In the genomic region with DNA sequence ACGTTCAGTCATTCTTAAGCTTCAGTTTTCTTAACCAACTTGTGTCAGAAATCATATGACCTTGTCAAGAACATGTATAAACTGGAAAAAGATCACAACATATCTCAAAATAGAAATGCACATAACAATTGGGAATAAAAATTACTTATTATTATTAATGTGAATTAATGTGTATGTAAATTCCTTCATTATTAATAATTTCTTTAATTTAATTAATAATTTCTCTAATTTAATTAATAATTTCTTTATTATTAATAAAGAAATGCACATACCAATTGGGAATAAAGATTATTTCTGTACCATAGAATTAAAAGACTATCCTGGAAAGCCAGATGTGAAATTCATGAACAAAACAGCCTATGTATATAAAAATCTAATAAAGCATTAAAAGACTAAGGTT, we compare ENCODE assay signal across 23 cellular contexts.
A peak's percentile ranks its signal among the peaks of the same experiment; 100 is the strongest.
DNase-seq lines count a peak whose midpoint lies in the region; ATAC-seq, FAIRE-seq and TF ChIP-seq lines count a peak whose summit lies in the region.
"Had no signal": no experiment of that assay in that cellular context is flagged by ENCODE, and none has a peak within 500 bp of the region (broad histone marks: within the 10 kb centered on the region; RNA-seq: fewer than 3 reads in every experiment).

No MANE protein-coding gene starts in this region.

- no peaks in the 10 kb centered on the region for H3K4me1 Mint-ChIP-seq in WTC11
- no peaks in the 10 kb centered on the region for H3K4me1 Mint-ChIP-seq in activated T-cell treated with anti-CD3 and anti-CD28 coated beads, Interleukin-2, amount 50 U/mL, for 72 hours (ENCODE audit: low read depth)
- H3K4me1 Mint-ChIP-seq: CD14-positive monocyte; CD4-positive, alpha-beta memory T cell; CD4-positive, CD25-positive, alpha-beta regulatory T cell; CD8-positive, alpha-beta memory T cell had no signal

- H3K27me3 Mint-ChIP-seq in WTC11 (ENCODE audit: low read depth) = no peaks in the 10 kb centered on the region
- no peaks in the 10 kb centered on the region for H3K27me3 Mint-ChIP-seq in activated T-cell treated with anti-CD3 and anti-CD28 coated beads, Interleukin-2, amount 50 U/mL, for 72 hours (ENCODE audit: low read depth)
- H3K27me3 Mint-ChIP-seq: CD4-positive, alpha-beta memory T cell; CD4-positive, CD25-positive, alpha-beta regulatory T cell; CD8-positive, alpha-beta memory T cell had no signal

- no peak overlapping the region for H3K27ac Mint-ChIP-seq in WTC11
- H3K27ac Mint-ChIP-seq in activated T-cell treated with anti-CD3 and anti-CD28 coated beads, Interleukin-2, amount 50 U/mL, for 72 hours = no peak overlapping the region
- H3K27ac Mint-ChIP-seq: CD14-positive monocyte; CD4-positive, alpha-beta memory T cell; CD4-positive, CD25-positive, alpha-beta regulatory T cell; CD8-positive, alpha-beta memory T cell had no signal

- H3K36me3 ChIP-seq in spleen = no peaks in the 10 kb centered on the region
- H3K36me3 ChIP-seq: BE2C, BLaER1 had no signal

- H3K27me3 ChIP-seq in spleen (replicated peaks in 1 of 7) = no peaks in the 10 kb centered on the region
- H3K27me3 ChIP-seq: BE2C, BLaER1 had no signal

- POLR2A ChIA-PET in WTC11 (lab: Charles Lee) = no interaction called here

- FAIRE-seq in A204.1 (lab: Jason Lieb, UNC) = peak; percentile 80
- FAIRE-seq in RCC 7860 (lab: Jason Lieb, UNC) = peak; percentile 38
- FAIRE-seq in endometrium (lab: Jason Lieb, UNC) = peak; percentile 26
- no peak for FAIRE-seq in D721Med (lab: Jason Lieb, UNC)
- FAIRE-seq: GM12878, GM12892, GM18507 had no signal

- intact Hi-C loops in spleen (cut with DNase I; ENCODE audit: low total_unique reads) = no loop called here

- H3K4me1 ChIP-seq in spleen = no peaks in the 10 kb centered on the region
- H3K4me1 ChIP-seq: BE2C, BLaER1 had no signal

- no peak overlapping the region for H3K4me3 ChIP-seq in spleen
- H3K4me3 ChIP-seq: BLaER1, GM12878 had no signal

- 63 to 76% (median 67%) methylated on average over 1 of the region's 1 CpG for WGBS in spleen, 5 donors

- CTCF ChIA-PET in WTC11 (lab: Charles Lee) = no interaction called here

- H3K27ac ChIP-seq in spleen = no peak overlapping the region
- H3K27ac ChIP-seq: 22Rv1, BLaER1 had no signal

- TF ChIP-seq CTCF in WTC11 (IDR thresholded peaks at IDR 0.05) = no peak
- TF ChIP-seq CTCF in spleen (IDR thresholded peaks at IDR 0.05 in 8 of 11, conservative IDR thresholded peaks at IDR 0.05 in 3 of 11) = no peak
- TF ChIP-seq CTCF in D721Med (IDR thresholded peaks at IDR 0.05; ENCODE audit: insufficient read depth, missing control alignments) = no peak

- no peak for TF ChIP-seq POLR2A in spleen (IDR thresholded peaks at IDR 0.05)

- no peak for ATAC-seq in WTC11
- no peak for ATAC-seq in activated T-cell treated with anti-CD3 and anti-CD28 coated beads, Interleukin-2, amount 50 U/mL, for 72 hours (replicated peaks in 1 of 2)
- ATAC-seq: GM12878 had no signal

- H3K4me3 Mint-ChIP-seq in WTC11 = no peak overlapping the region
- no peak overlapping the region for H3K4me3 Mint-ChIP-seq in activated T-cell treated with anti-CD3 and anti-CD28 coated beads, Interleukin-2, amount 50 U/mL, for 72 hours
- H3K4me3 Mint-ChIP-seq: CD14-positive monocyte; CD4-positive, alpha-beta memory T cell; CD4-positive, CD25-positive, alpha-beta regulatory T cell; CD8-positive, alpha-beta memory T cell had no signal

- no peaks in the 10 kb centered on the region for H3K9me3 Mint-ChIP-seq in WTC11
- H3K9me3 Mint-ChIP-seq in activated T-cell treated with anti-CD3 and anti-CD28 coated beads, Interleukin-2, amount 50 U/mL, for 72 hours = peaks cover 4% of the 10 kb centered on the region in 2 donors

- H3K36me3 Mint-ChIP-seq in WTC11 = no peaks in the 10 kb centered on the region
- no peaks in the 10 kb centered on the region for H3K36me3 Mint-ChIP-seq in activated T-cell treated with anti-CD3 and anti-CD28 coated beads, Interleukin-2, amount 50 U/mL, for 72 hours (ENCODE audit: insufficient read depth in 2 of 2)
- H3K36me3 Mint-ChIP-seq: CD14-positive monocyte; CD4-positive, alpha-beta memory T cell; CD4-positive, CD25-positive, alpha-beta regulatory T cell; CD8-positive, alpha-beta memory T cell had no signal

- DNase-seq in RCC 7860 (ENCODE audit: low spot score) (no peak), WTC11 (ENCODE audit: low spot score) (no peak), pons (ENCODE audit: low spot score) (no peak), spleen (no peak), D721Med (ENCODE audit: insufficient read length, low spot score) (no peak)
- DNase-seq in activated T-cell treated with anti-CD3 and anti-CD28 coated beads, Interleukin-2, amount 50 U/mL, for 72 hours = no peak
- DNase-seq: ACHN; BE2C; C1 segment of cervical spinal cord; CD4-positive, alpha-beta memory T cell; CD4-positive, CD25-positive, alpha-beta regulatory T cell; CD8-positive, alpha-beta memory T cell; COR-L47; DMS79 treated with DMSO at 0.1 percent for 48 hours; GDM1 had no signal

- peaks cover 0 to 17% (median 0%) of the 10 kb centered on the region in 8 donors for H3K9me3 ChIP-seq in spleen
- H3K9me3 ChIP-seq: BE2C, BLaER1 had no signal

TF ChIP-seq in WTC11, 78 proteins besides CTCF, POLR2A, EP300 and RAD21:
- TF ChIP-seq HMGA2 (CRISPR knock-in tag; IDR thresholded peaks at IDR 0.05) (peak; percentile 92), PRRX2 (CRISPR knock-in tag; IDR thresholded peaks at IDR 0.05) (no peak), HMGXB4 (CRISPR knock-in tag; IDR thresholded peaks at IDR 0.05) (no peak), GABPB1 (CRISPR knock-in tag; IDR thresholded peaks at IDR 0.05) (no peak)
